16 cellular contexts compared by ENCODE assay signal in genomic region chr13:27183561-27184147, GRCh38. TPM values are rescaled to one million over a fixed set of nuclear protein-coding genes. Genes with fewer than 3 reads are reported as not detected.
A peak's percentile ranks its signal among the peaks of the same experiment; 100 is the strongest.
DNase-seq lines count a peak whose midpoint lies in the region; ATAC-seq and TF ChIP-seq lines count a peak whose summit lies in the region.
"Had no signal": no experiment of that assay in that cellular context is flagged by ENCODE, and none has a peak within 500 bp of the region (broad histone marks: within the 10 kb centered on the region; RNA-seq: fewer than 3 reads in every experiment).

No MANE protein-coding gene starts in this region.

- ATAC-seq in psoas muscle: peak in 3 of 4 donors; percentile 28 to 37 (median 34)
- no peak for ATAC-seq in left colon
- ATAC-seq in HG02642 (IDR thresholded peaks at IDR 0.05; ENCODE audit: poor library complexity, unreplicated experiment): no peak
- ATAC-seq: activated CD8-positive, alpha-beta T cell treated with anti-CD3 and anti-CD28 coated beads, Interleukin-2, amount 10 ng/mL, durations not matched to agents 7 days and 5 days; stimulated activated naive CD8-positive, alpha-beta T cell treated with anti-CD3 and anti-CD28 coated beads, Interleukin-15, amount 100 ng/mL, for 72 hours had no signal

- H3K36me3 ChIP-seq in psoas muscle (ENCODE audit: insufficient read depth in 1 of 2, low read depth in 1 of 2) (no peaks in the 10 kb centered on the region), MG63 (no peaks in the 10 kb centered on the region)

- no peaks in the 10 kb centered on the region for H3K4me1 ChIP-seq in psoas muscle

- 41 to 63% (median 47%) methylated on average over 9 of the region's 9 CpGs for WGBS in psoas muscle, 3 donors

- H3K27me3 ChIP-seq in psoas muscle (ENCODE audit: insufficient read depth in 3 of 3, low read length in 2 of 3): no peaks in the 10 kb centered on the region
- no peaks in the 10 kb centered on the region for H3K27me3 ChIP-seq in MG63

- no peak for TF ChIP-seq CTCF in WI38 (IDR thresholded peaks at IDR 0.05; ENCODE audit: low read depth, low read length)
- TF ChIP-seq CTCF in fibroblast of pulmonary artery (IDR thresholded peaks at IDR 0.05; ENCODE audit: low read length, missing control alignments): no peak
- TF ChIP-seq CTCF in psoas muscle (IDR thresholded peaks at IDR 0.05): no peak

- H3K9me3 ChIP-seq in psoas muscle: no peaks in the 10 kb centered on the region
- no peaks in the 10 kb centered on the region for H3K9me3 ChIP-seq in MG63

- H3K4me3 ChIP-seq in WI38 (ENCODE audit: low read depth, low read length): peak overlapping the region; percentile 9; the same call in 1 of the 2 replicates
- no peak overlapping the region for H3K4me3 ChIP-seq in fibroblast of pulmonary artery (replicated peaks; ENCODE audit: low read depth, low read length)
- H3K4me3 ChIP-seq in psoas muscle: no peak overlapping the region
- no peak overlapping the region for H3K4me3 ChIP-seq in MG63

- H3K27ac ChIP-seq in psoas muscle: peak overlapping the region; percentile 63

- DNase-seq in HCEC 1CT (peak; percentile 79), fibroblast of pulmonary artery (ENCODE audit: low read depth) (peak; percentile 65), psoas muscle (no peak), MG63 (no peak), left colon (no peak), NCI-H2227 (lab: John Stamatoyannopoulos, UW; ENCODE audit: unreplicated experiment) (no peak)
- DNase-seq: activated CD8-positive, alpha-beta T cell treated with anti-CD3 and anti-CD28 coated beads, Interleukin-2, amount 10 ng/mL, durations not matched to agents 7 days and 5 days; activated gamma-delta T cell; CD4-positive, CD25-positive, alpha-beta regulatory T cell; glutamatergic neuron; KBM-7; NCI-H2081; SHP77 treated with DMSO at 0.1 percent for 48 hours; stimulated activated naive CD8-positive, alpha-beta T cell treated with anti-CD3 and anti-CD28 coated beads, Interleukin-15, amount 100 ng/mL, for 72 hours had no signal

- intact Hi-C loops in psoas muscle (cut with DNase I): no loop called here
- intact Hi-C loops in left colon (cut with DNase I, micrococcal nuclease): no loop called here

RNA-seq across cellular contexts. Expression of gene USP12, which starts 12.0 kb away (rescaled TPM):
- total RNA-seq in psoas muscle (10 to 100 TPM; 15.9 to 24.0 (median 20.1) TPM), left colon (10 to 100 TPM; 32.2 to 42.0 TPM)
- 10 to 100 TPM; 13.1 to 31.7 (median 25.3) TPM for polyA plus RNA-seq in psoas muscle
- 15.1 and 23.8 TPM in 2 replicates for total RNA-seq in MG63 (2014; rRNA removed; shearing (Covaris generic); ENCODE audit: low replicate concordance)

Comparison
In these comparisons a context has a peak if more than half of its experiments do, and no peak if none do; other contexts are left out.
1. DNase-seq: peak in HCEC 1CT (single experiment) and fibroblast of pulmonary artery (single experiment); none in psoas muscle (0 of 2), MG63 (single experiment), left colon (0 of 2) and NCI-H2227 (single experiment).
2. ATAC-seq: peak in psoas muscle (3 of 4); none in left colon (single experiment) and HG02642 (single experiment).